In the genomic region with DNA sequence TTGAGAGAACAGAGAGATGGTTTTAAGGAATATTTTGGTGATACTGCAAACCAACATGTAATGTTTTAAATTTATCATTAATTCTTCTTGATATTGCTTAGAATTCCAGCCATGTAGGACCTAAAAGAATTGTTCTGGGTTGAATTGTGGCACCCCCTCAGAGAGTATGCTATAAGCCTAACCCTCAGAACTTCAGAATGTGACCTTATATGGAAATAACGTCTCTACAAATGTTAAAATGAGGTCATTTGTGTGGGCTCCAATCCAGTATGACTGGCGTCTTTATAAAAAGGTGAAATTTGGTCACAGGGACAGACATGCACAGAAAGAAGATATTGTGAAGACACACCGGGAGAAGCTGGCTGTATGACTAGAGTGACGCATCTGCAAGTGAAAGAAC, we compare ENCODE assay signal across 26 cellular contexts.
DNase-seq lines count a peak whose midpoint lies in the region; ATAC-seq and TF ChIP-seq lines count a peak whose summit lies in the region.
"Had no signal": no experiment of that assay in that cellular context is flagged by ENCODE, and none has a peak within 500 bp of the region (broad histone marks: within the 10 kb centered on the region; RNA-seq: fewer than 3 reads in every experiment).

No MANE protein-coding gene starts in this region.

- H3K27me3 ChIP-seq in HUES6 (ENCODE audit: control insufficient read depth, insufficient read depth, low read length): no peaks in the 10 kb centered on the region
- H3K27me3 ChIP-seq in neuron (ENCODE audit: insufficient read depth, low read length): no peaks in the 10 kb centered on the region
- H3K27me3 ChIP-seq: BLaER1 treated with 17β-estradiol and CSF1 and Interleukin-3, amounts not matched to agents 10 nM and 100 nM had no signal

- peak overlapping the region; percentile 32; the same call in 1 of the 2 replicates for H3K27ac ChIP-seq in HUES6 (ENCODE audit: low read depth, low read length)
- H3K27ac ChIP-seq: A549; BLaER1 treated with 17β-estradiol and CSF1 and Interleukin-3, amounts not matched to agents 10 nM and 100 nM; PC-9; SJCRH30 had no signal

- peaks cover 41% of the 10 kb centered on the region for H3K4me1 Mint-ChIP-seq in glutamatergic neuron (ENCODE audit: low read depth, unreplicated experiment)
- H3K4me1 Mint-ChIP-seq in activated T-cell treated with anti-CD3 and anti-CD28 coated beads, Interleukin-2, amount 50 U/mL, for 4 hours (ENCODE audit: low read depth): no peaks in the 10 kb centered on the region
- H3K4me1 Mint-ChIP-seq: T-cell had no signal

- H3K4me1 ChIP-seq in HUES6 (ENCODE audit: control insufficient read depth, insufficient read depth, low read length): peaks cover 10% of the 10 kb centered on the region; the same call in 1 of the 2 replicates
- peaks cover 7% of the 10 kb centered on the region for H3K4me1 ChIP-seq in neuron (ENCODE audit: insufficient read depth, low read length)
- H3K4me1 ChIP-seq: A549; BLaER1 treated with 17β-estradiol and CSF1 and Interleukin-3, amounts not matched to agents 10 nM and 100 nM; SJCRH30 had no signal

- H3K4me3 ChIP-seq in HUES6 (ENCODE audit: low read depth, low read length): no peak overlapping the region
- H3K4me3 ChIP-seq in neuron (ENCODE audit: low read length): no peak overlapping the region
- H3K4me3 ChIP-seq: A549; BLaER1 treated with 17β-estradiol and CSF1 and Interleukin-3, amounts not matched to agents 10 nM and 100 nM; GM12878; PC-9; SJCRH30 had no signal

- H3K4me3 Mint-ChIP-seq in glutamatergic neuron (ENCODE audit: unreplicated experiment): no peak overlapping the region
- H3K4me3 Mint-ChIP-seq in activated T-cell treated with anti-CD3 and anti-CD28 coated beads, Interleukin-2, amount 50 U/mL, for 4 hours: no peak overlapping the region
- H3K4me3 Mint-ChIP-seq: CD4-positive, alpha-beta T cell; T-cell had no signal

- H3K9me3 ChIP-seq in HUES6 (ENCODE audit: control insufficient read depth, insufficient read depth, low read depth, low read length): no peaks in the 10 kb centered on the region
- no peaks in the 10 kb centered on the region for H3K9me3 ChIP-seq in neuron (ENCODE audit: low read length)
- H3K9me3 ChIP-seq: A549; BLaER1 treated with 17β-estradiol and CSF1 and Interleukin-3, amounts not matched to agents 10 nM and 100 nM; SJCRH30 had no signal

- H2AFZ ChIP-seq in neuron (ENCODE audit: low read depth, low read length): peak overlapping the region; percentile 2
- H2AFZ ChIP-seq: PC-9 had no signal

- H3K27ac Mint-ChIP-seq in glutamatergic neuron (ENCODE audit: unreplicated experiment): peak overlapping the region; percentile 20
- H3K27ac Mint-ChIP-seq: CD4-positive, alpha-beta T cell; T-cell had no signal

- H3K36me3 Mint-ChIP-seq in glutamatergic neuron (ENCODE audit: unreplicated experiment): no peaks in the 10 kb centered on the region
- no peaks in the 10 kb centered on the region for H3K36me3 Mint-ChIP-seq in activated T-cell treated with anti-CD3 and anti-CD28 coated beads, Interleukin-2, amount 50 U/mL, for 4 hours (ENCODE audit: insufficient read depth)
- H3K36me3 Mint-ChIP-seq: T-cell had no signal

- ATAC-seq in HG02759 (IDR thresholded peaks at IDR 0.05; ENCODE audit: unreplicated experiment): no peak
- no peak for ATAC-seq in activated T-cell treated with anti-CD3 and anti-CD28 coated beads, Interleukin-2, amount 50 U/mL, for 4 hours
- ATAC-seq: A549, GM12878, Right ventricle myocardium inferior, SK-N-SH treated with all-trans-retinoic acid at 6 μM for 48 hours, T-cell had no signal

- no peak for TF ChIP-seq CTCF in glutamatergic neuron (IDR thresholded peaks at IDR 0.05; ENCODE audit: partially characterized antibody, unreplicated experiment)

- H3K36me3 ChIP-seq in HUES6 (ENCODE audit: control insufficient read depth, insufficient read depth, low read length): no peaks in the 10 kb centered on the region
- no peaks in the 10 kb centered on the region for H3K36me3 ChIP-seq in neuron (ENCODE audit: insufficient read depth, low read length)
- H3K36me3 ChIP-seq: BLaER1 treated with 17β-estradiol and CSF1 and Interleukin-3, amounts not matched to agents 10 nM and 100 nM; SJCRH30 had no signal

- H3K9me3 Mint-ChIP-seq in glutamatergic neuron (ENCODE audit: unreplicated experiment): no peaks in the 10 kb centered on the region
- H3K9me3 Mint-ChIP-seq in activated T-cell treated with anti-CD3 and anti-CD28 coated beads, Interleukin-2, amount 50 U/mL, for 4 hours: peaks cover 12% of the 10 kb centered on the region

- H3K27me3 Mint-ChIP-seq in glutamatergic neuron (ENCODE audit: unreplicated experiment): no peaks in the 10 kb centered on the region
- H3K27me3 Mint-ChIP-seq in activated T-cell treated with anti-CD3 and anti-CD28 coated beads, Interleukin-2, amount 50 U/mL, for 4 hours (ENCODE audit: low read depth): no peaks in the 10 kb centered on the region
- H3K27me3 Mint-ChIP-seq: CD4-positive, alpha-beta T cell; T-cell had no signal

- H3K9ac ChIP-seq in HUES6 (ENCODE audit: low read length): no peak overlapping the region
- H3K9ac ChIP-seq: BLaER1 treated with 17β-estradiol and CSF1 and Interleukin-3, amounts not matched to agents 10 nM and 100 nM had no signal

- DNase-seq in NCI-H69 (lab: John Stamatoyannopoulos, UW): peak; percentile 31
- no peak for DNase-seq in glutamatergic neuron
- no peak for DNase-seq in activated T-cell treated with anti-CD3 and anti-CD28 coated beads, Interleukin-2, amount 50 U/mL, for 4 hours
- DNase-seq in OCI-M2 (lab: John Stamatoyannopoulos, UW; ENCODE audit: unreplicated experiment): no peak
- DNase-seq: AML-193; CD4-positive, alpha-beta T cell; DMS79; EL; GDM1; KBM-7; MV-4-11; NCI-H2029; NCI-H2227 treated with DMSO at 0.1 percent for 48 hours; NCI-H510A treated with DMSO at 0.1 percent for 48 hours; NCI-H774; PC-9; SJCRH30; T-cell had no signal
